Comparison of ENCODE assay signal across 14 cellular contexts in the genomic region with DNA sequence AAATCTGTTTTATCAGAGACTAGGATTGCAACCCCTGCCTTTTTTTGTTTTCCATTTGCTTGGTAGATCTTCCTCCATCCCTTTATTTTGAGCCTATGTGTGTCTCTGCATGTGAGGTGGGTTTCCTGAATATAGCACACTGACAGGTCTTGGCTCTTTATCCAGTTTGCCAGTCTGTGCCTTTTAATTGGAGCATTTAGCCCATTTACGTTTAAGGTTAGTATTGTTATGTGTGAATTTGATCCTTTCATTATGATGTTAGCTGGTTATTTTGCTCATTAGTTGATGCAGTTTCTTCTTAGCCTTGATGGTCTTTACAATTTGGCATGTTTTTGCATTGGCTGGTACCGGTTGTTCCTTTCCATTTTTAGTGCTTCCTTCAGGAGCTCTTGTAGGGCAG. TPM values are rescaled to one million over a fixed set of nuclear protein-coding genes. Genes with fewer than 3 reads are reported as not detected.
"Had no signal": no experiment of that assay in that cellular context is flagged by ENCODE, and none has a peak within 500 bp of the region (broad histone marks: within the 10 kb centered on the region; RNA-seq: fewer than 3 reads in every experiment).

No MANE protein-coding gene starts in this region.

RNA-seq across cellular contexts. Expression of gene ALAS2, which starts 19.8 kb away (rescaled TPM):
- total RNA-seq: activated CD4-positive, alpha-beta memory T cell treated with anti-CD3 and anti-CD28 coated beads for 36 hours; activated CD4-positive, alpha-beta memory T cell treated with anti-CD3 and anti-CD28 coated beads, Interleukin-2, amount 10 ng/mL, durations not matched to agents 7 days and 5 days; activated CD4-positive, alpha-beta T cell treated with anti-CD3 and anti-CD28 coated beads for 36 hours; activated CD4-positive, alpha-beta T cell treated with anti-CD3 and anti-CD28 coated beads, Interleukin-2, amount 10 ng/mL, durations not matched to agents 24 days and 14 days; activated CD4-positive, alpha-beta T cell treated with anti-CD3 and anti-CD28 coated beads, Interleukin-2, amount 10 ng/mL, durations not matched to agents 7 days and 5 days; activated CD8-positive, alpha-beta memory T cell treated with anti-CD3 and anti-CD28 coated beads for 36 hours; activated CD8-positive, alpha-beta memory T cell treated with anti-CD3 and anti-CD28 coated beads, Interleukin-2, amount 10 ng/mL, durations not matched to agents 7 days and 5 days; activated CD8-positive, alpha-beta T cell treated with anti-CD3 and anti-CD28 coated beads for 36 hours; activated CD8-positive, alpha-beta T cell treated with anti-CD3 and anti-CD28 coated beads, Interleukin-2, amount 10 ng/mL, durations not matched to agents 7 days and 5 days; T-helper 1 cell treated with Interleukin-12 subunit alpha and Interleukin-12 subunit beta and Interleukin-4 antibody, amounts not matched to agents 30 ng/mL and 1 ng/mL, for 36 hours; T-helper 17 cell; T-helper 2 cell treated with Interferon-gamma antibody and Interleukin-4, amounts not matched to agents 100 ng/mL and 5 ng/mL, for 36 hours had no signal

RNA-seq across cellular contexts. Expression of gene PAGE2B, which starts 24.2 kb away (rescaled TPM):
- total RNA-seq: activated B cell treated with CpG ODN at 0.5 μM for 24 hours; activated CD4-positive, alpha-beta T cell treated with anti-CD3 and anti-CD28 coated beads, Interleukin-2, amount 10 ng/mL, durations not matched to agents 24 days and 14 days; activated CD4-positive, alpha-beta T cell treated with anti-CD3 and anti-CD28 coated beads, Interleukin-2, amount 10 ng/mL, durations not matched to agents 7 days and 5 days; activated CD8-positive, alpha-beta memory T cell treated with anti-CD3 and anti-CD28 coated beads for 36 hours; T-helper 1 cell treated with Interleukin-12 subunit alpha and Interleukin-12 subunit beta and Interleukin-4 antibody, amounts not matched to agents 30 ng/mL and 1 ng/mL, for 36 hours; T-helper 17 cell had no signal

RNA-seq across cellular contexts. Expression of gene PAGE2, which starts 38.2 kb away (rescaled TPM):
- total RNA-seq: activated B cell treated with CpG ODN at 0.5 μM for 24 hours; activated CD4-positive, alpha-beta memory T cell treated with anti-CD3 and anti-CD28 coated beads for 36 hours; activated CD4-positive, alpha-beta memory T cell treated with anti-CD3 and anti-CD28 coated beads, Interleukin-2, amount 10 ng/mL, durations not matched to agents 7 days and 5 days; activated CD4-positive, alpha-beta T cell treated with anti-CD3 and anti-CD28 coated beads for 36 hours; activated CD4-positive, alpha-beta T cell treated with anti-CD3 and anti-CD28 coated beads, Interleukin-2, amount 10 ng/mL, durations not matched to agents 24 days and 14 days; activated CD4-positive, alpha-beta T cell treated with anti-CD3 and anti-CD28 coated beads, Interleukin-2, amount 10 ng/mL, durations not matched to agents 7 days and 5 days; activated CD8-positive, alpha-beta memory T cell treated with anti-CD3 and anti-CD28 coated beads for 36 hours; activated CD8-positive, alpha-beta memory T cell treated with anti-CD3 and anti-CD28 coated beads, Interleukin-2, amount 10 ng/mL, durations not matched to agents 7 days and 5 days; activated CD8-positive, alpha-beta T cell treated with anti-CD3 and anti-CD28 coated beads for 36 hours; activated CD8-positive, alpha-beta T cell treated with anti-CD3 and anti-CD28 coated beads, Interleukin-2, amount 10 ng/mL, durations not matched to agents 7 days and 5 days; T-helper 1 cell treated with Interleukin-12 subunit alpha and Interleukin-12 subunit beta and Interleukin-4 antibody, amounts not matched to agents 30 ng/mL and 1 ng/mL, for 36 hours; T-helper 17 cell; T-helper 2 cell treated with Interferon-gamma antibody and Interleukin-4, amounts not matched to agents 100 ng/mL and 5 ng/mL, for 36 hours; WTC11 had no signal
